Comparison of ENCODE assay signal across 8 cellular contexts in genomic region chr1:1231400-1232223, GRCh38. TPM values are rescaled to one million over a fixed set of nuclear protein-coding genes. Genes with fewer than 3 reads are reported as not detected.
A peak's percentile ranks its signal among the peaks of the same experiment; 100 is the strongest.
DNase-seq lines count a peak whose midpoint lies in the region; ATAC-seq and TF ChIP-seq lines count a peak whose summit lies in the region.

SDF4 (minus strand) TSS chr1:1232001; CDS start chr1:1228772, 3,229 bp downstream.

- no peaks in the 10 kb centered on the region for H3K27me3 ChIP-seq in heart right ventricle

- H3K4me3 Mint-ChIP-seq in type B pancreatic cell: peak within 1 kb of the TSS; percentile 97

- no peaks in the 10 kb centered on the region for H3K9me3 ChIP-seq in heart right ventricle

- peaks cover 13% of the 10 kb centered on the region for H3K36me3 Mint-ChIP-seq in type B pancreatic cell

- H3K4me3 ChIP-seq in heart right ventricle: peak within 1 kb of the TSS; percentile 73 to 100 (median 96)

- DNase-seq in NCI-H1694 (lab: John Stamatoyannopoulos, UW): peak; percentile 74
- DNase-seq in amniotic epithelial cell (ENCODE audit: low read depth): peak; percentile 94
- DNase-seq in heart right ventricle: peak; percentile 97
- peak; percentile 95 to 99 (median 97) for DNase-seq in posterior cingulate gyrus
- DNase-seq in type B pancreatic cell (ENCODE audit: extremely low spot score, unreplicated experiment): peak; percentile 97

- TF ChIP-seq CTCF in heart right ventricle (IDR thresholded peaks at IDR 0.05): no peak
- TF ChIP-seq CTCF in type B pancreatic cell (conservative IDR thresholded peaks at IDR 0.05): no peak

- H3K4me1 Mint-ChIP-seq in type B pancreatic cell (ENCODE audit: unreplicated experiment): peaks cover 20% of the 10 kb centered on the region

- no peaks in the 10 kb centered on the region for H3K27me3 Mint-ChIP-seq in type B pancreatic cell

- intact Hi-C loops in T-helper 1 cell treated with Interleukin-12 subunit alpha and Interleukin-12 subunit beta and Interleukin-4 antibody, amounts not matched to agents 30 ng/mL and 1 ng/mL, for 36 hours (cut with micrococcal nuclease): loop anchor here (1.0 to 5.0 kb wide), 7 partner anchors 17 to 115 kb away; partner anchors contain the start of genes ACAP3, C1orf159, PUSL1 and TNFRSF4
- intact Hi-C loops in heart right ventricle (cut with DNase I): loop anchor here in 4 of 10 donors (2.0 to 5.0 kb wide), 4 partner anchors 41 to 115 kb away; partner anchors contain the start of genes C1orf159 (in 1 of the 4) and UBE2J2 (in 1 of the 4)
- intact Hi-C loops in posterior cingulate gyrus (cut with DNase I): loop anchor here (1.0 to 5.0 kb wide), 3 partner anchors 42 to 115 kb away; partner anchors contain the start of genes C1orf159 and UBE2J2

- 0% methylated on average over 66 to 103 of the region's 103 CpGs for WGBS in heart right ventricle, 2 donors

- ATAC-seq in GM18498 (IDR thresholded peaks at IDR 0.05; ENCODE audit: unreplicated experiment): peak; percentile 93
- ATAC-seq in HG02885 (IDR thresholded peaks at IDR 0.05; ENCODE audit: poor library complexity, unreplicated experiment): peak; percentile 94
- peak; percentile 96 to 99 (median 98) for ATAC-seq in heart right ventricle

- peak within 1 kb of the TSS; percentile 92 to 99 (median 96) for H3K27ac ChIP-seq in heart right ventricle

- no peaks in the 10 kb centered on the region for H3K9me3 Mint-ChIP-seq in type B pancreatic cell

- peak within 1 kb of the TSS; percentile 95 for H3K27ac Mint-ChIP-seq in type B pancreatic cell

- peaks cover 11 to 48% (median 30%) of the 10 kb centered on the region in 9 donors for H3K4me1 ChIP-seq in heart right ventricle

- H3K36me3 ChIP-seq in heart right ventricle: peaks cover 0 to 38% (median 14%) of the 10 kb centered on the region in 9 donors

RNA-seq across cellular contexts. Expression of gene SDF4, which starts in this region (rescaled TPM):
- 161 and 167 TPM in 2 replicates for total RNA-seq in T-helper 1 cell treated with Interleukin-12 subunit alpha and Interleukin-12 subunit beta and Interleukin-4 antibody, amounts not matched to agents 30 ng/mL and 1 ng/mL, for 36 hours
- total RNA-seq in heart right ventricle: 100 to 1,000 TPM in 9 of 10 donors, 10 to 100 TPM in 1; 95.6 to 174 (median 123) TPM
- polyA plus RNA-seq in heart right ventricle: 100 to 1,000 TPM; 107 to 184 TPM
- total RNA-seq in type B pancreatic cell (ENCODE audit: low replicate concordance): 116 and 136 TPM in 2 replicates

Comparison
In these comparisons a context has a peak if more than half of its experiments do, and no peak if none do; other contexts are left out.
1. Peak in every context shown above with its lines: DNase-seq, ATAC-seq, H3K4me3 ChIP-seq and H3K27ac ChIP-seq.